In the genomic region with DNA sequence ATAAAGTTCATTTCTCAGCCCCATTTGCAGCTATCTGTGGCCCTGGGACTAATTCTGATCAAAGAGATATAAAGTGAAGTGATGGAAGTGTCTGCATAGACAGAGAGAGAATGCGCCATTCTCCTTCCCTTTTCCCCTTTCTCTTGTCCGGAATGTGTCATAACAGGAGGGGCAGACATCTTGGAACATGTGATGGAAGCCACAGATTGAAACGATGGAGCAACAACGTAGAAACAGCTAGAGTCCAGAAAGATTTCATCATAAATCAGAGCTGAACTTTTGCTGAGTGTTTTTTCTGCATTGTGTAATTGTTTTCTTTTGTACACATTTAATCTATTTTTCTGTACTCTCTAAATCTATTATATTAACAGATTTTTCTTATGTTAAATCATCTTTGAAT, we compare ENCODE assay signal across 2 cellular contexts.
TF ChIP-seq lines count a peak whose summit lies in the region.

No MANE protein-coding gene starts in this region.

TF ChIP-seq in IMR-90, 13 proteins besides CTCF, POLR2A, EP300 and RAD21:
- TF ChIP-seq RCOR1 (IDR thresholded peaks at IDR 0.05; ENCODE audit: insufficient replicate concordance, low read length), result no peak
- peak; percentile 48 for TF ChIP-seq CEBPB (IDR thresholded peaks at IDR 0.05; ENCODE audit: low read depth, low read length)

TF ChIP-seq in WTC11, 78 proteins besides CTCF, POLR2A, EP300 and RAD21:
- TF ChIP-seq NR3C1 (CRISPR knock-in tag; conservative IDR thresholded peaks at IDR 0.05; ENCODE audit: low read depth), result no peak
- TF ChIP-seq PRDM15 (CRISPR knock-in tag; IDR thresholded peaks at IDR 0.05), result no peak
- TF ChIP-seq ZNF423 (CRISPR knock-in tag; IDR thresholded peaks at IDR 0.05), result no peak
- TF ChIP-seq, protein P1, sequence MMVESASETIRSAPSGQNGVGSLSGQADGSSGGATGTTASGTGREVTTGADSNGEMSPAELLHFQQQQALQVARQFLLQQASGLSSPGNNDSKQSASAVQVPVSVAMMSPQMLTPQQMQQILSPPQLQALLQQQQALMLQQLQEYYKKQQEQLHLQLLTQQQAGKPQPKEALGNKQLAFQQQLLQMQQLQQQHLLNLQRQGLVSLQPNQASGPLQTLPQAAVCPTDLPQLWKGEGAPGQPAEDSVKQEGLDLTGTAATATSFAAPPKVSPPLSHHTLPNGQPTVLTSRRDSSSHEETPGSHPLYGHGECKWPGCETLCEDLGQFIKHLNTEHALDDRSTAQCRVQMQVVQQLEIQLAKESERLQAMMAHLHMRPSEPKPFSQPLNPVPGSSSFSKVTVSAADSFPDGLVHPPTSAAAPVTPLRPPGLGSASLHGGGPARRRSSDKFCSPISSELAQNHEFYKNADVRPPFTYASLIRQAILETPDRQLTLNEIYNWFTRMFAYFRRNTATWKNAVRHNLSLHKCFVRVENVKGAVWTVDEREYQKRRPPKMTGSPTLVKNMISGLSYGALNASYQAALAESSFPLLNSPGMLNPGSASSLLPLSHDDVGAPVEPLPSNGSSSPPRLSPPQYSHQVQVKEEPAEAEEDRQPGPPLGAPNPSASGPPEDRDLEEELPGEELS (CRISPR knock-in tag; IDR thresholded peaks at IDR 0.05), result no peak
- TF ChIP-seq ETV6 (CRISPR knock-in tag; IDR thresholded peaks at IDR 0.05), result no peak
- 0 out of 2 replicates have a peak, but pooled peaks have one; percentile 33 for TF ChIP-seq GABPB1 (CRISPR knock-in tag; IDR thresholded peaks at IDR 0.05)
TF ChIP-seq in WTC11: peak in this region for 1.
